ENCODE assay signal across 8 cellular contexts in the genomic region with DNA sequence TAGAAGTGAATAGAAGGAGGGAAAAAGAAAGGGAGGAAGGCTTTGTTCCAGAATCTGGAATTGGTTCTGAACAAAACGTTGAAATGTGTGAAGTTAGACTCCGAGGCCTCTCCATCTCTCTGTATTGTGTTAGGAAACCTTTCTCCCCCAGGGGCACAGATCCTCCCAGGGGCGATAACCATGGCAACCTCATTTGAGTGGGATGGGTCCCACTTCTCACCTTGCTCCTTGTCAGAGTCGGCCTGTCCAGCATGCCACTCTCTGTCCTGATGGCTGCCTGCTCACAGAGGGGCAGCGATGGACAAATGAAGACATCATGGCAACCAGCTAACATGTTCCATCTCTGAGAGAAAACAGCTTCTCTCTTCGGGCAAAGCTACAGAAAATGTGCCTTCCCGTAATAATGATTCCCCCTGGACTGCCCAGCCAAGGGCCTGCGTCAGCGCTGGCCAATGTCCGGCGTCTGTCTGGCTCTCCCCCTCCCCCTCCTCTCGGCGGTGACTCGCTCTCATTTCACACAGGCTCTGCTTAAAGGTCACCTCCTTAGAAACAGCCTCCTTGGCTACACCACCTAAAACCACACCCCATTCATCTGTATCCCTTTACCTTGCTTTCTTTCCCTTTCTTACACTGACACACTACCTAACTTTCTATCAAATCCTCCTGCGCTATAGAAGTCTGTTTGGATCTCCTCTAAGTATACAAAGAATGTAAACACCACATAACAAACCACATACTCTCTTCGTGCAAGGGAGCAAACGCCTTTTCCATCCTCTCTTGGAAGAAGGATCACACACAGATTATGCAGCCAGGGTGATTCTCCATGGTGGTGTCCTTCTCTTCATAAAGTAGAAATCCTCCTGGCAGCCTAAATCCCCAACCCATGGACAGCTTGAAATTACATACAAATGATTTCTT. TPM values are rescaled to one million over a fixed set of nuclear protein-coding genes. Genes with fewer than 3 reads are reported as not detected.
DNase-seq lines count a peak whose midpoint lies in the region; ATAC-seq, FAIRE-seq and TF ChIP-seq lines count a peak whose summit lies in the region.

No MANE protein-coding gene starts in this region.

- H3K9me3 ChIP-seq in astrocyte (ENCODE audit: insufficient read depth, low read depth, low read length): no peaks in the 10 kb centered on the region

- H3K4me3 ChIP-seq in astrocyte (ENCODE audit: insufficient read depth, low read depth, low read length): peak overlapping the region; percentile 13

- peak overlapping the region; percentile 57 for H3K9ac ChIP-seq in astrocyte (ENCODE audit: low read length)

- no peaks in the 10 kb centered on the region for H3K27me3 ChIP-seq in astrocyte (ENCODE audit: insufficient read depth, low read length)

- FAIRE-seq in astrocyte (lab: Jason Lieb, UNC): no peak

- peak overlapping the region; percentile 72 for H2AFZ ChIP-seq in astrocyte (ENCODE audit: low read depth, low read length)

- peak; percentile 73 for ATAC-seq in left colon
- ATAC-seq in stimulated activated memory B cell treated with anti-CD40 and anti-IgM and Interleukin-4, amounts not matched to agents 10 μg/mL and 1 μg/mL and 100 μg/mL, for 72 hours: no peak
- ATAC-seq in HG03025 (IDR thresholded peaks at IDR 0.05; ENCODE audit: low FRiP score, unreplicated experiment): no peak

- peaks cover 6% of the 10 kb centered on the region for H3K27me3 Mint-ChIP-seq in astrocyte (ENCODE audit: low read depth, unreplicated experiment)
- no peaks in the 10 kb centered on the region for H3K27me3 Mint-ChIP-seq in stimulated activated memory B cell treated with anti-CD40 and anti-IgM and Interleukin-4, amounts not matched to agents 10 μg/mL and 1 μg/mL and 100 μg/mL, for 72 hours

- H3K36me3 Mint-ChIP-seq in astrocyte (ENCODE audit: low read depth, unreplicated experiment): no peaks in the 10 kb centered on the region
- H3K36me3 Mint-ChIP-seq in stimulated activated memory B cell treated with anti-CD40 and anti-IgM and Interleukin-4, amounts not matched to agents 10 μg/mL and 1 μg/mL and 100 μg/mL, for 72 hours: no peaks in the 10 kb centered on the region

- H4K20me1 ChIP-seq in astrocyte (ENCODE audit: insufficient read depth, low read length): no peaks in the 10 kb centered on the region

- intact Hi-C loops in left colon (cut with DNase I, micrococcal nuclease): no loop called here

- H3K4me1 ChIP-seq in astrocyte (ENCODE audit: insufficient read depth, low read length): peaks cover 17% of the 10 kb centered on the region

- H3K27ac ChIP-seq in astrocyte (ENCODE audit: low read depth, low read length): no peak overlapping the region

- H3K4me2 ChIP-seq in astrocyte (ENCODE audit: low read length): peak overlapping the region; percentile 75

- H3K36me3 ChIP-seq in astrocyte (ENCODE audit: insufficient read depth, low read length): no peaks in the 10 kb centered on the region

- no peak overlapping the region for H3K4me3 Mint-ChIP-seq in astrocyte (ENCODE audit: unreplicated experiment)
- no peak overlapping the region for H3K4me3 Mint-ChIP-seq in stimulated activated memory B cell treated with anti-CD40 and anti-IgM and Interleukin-4, amounts not matched to agents 10 μg/mL and 1 μg/mL and 100 μg/mL, for 72 hours

- H3K4me1 Mint-ChIP-seq in astrocyte (ENCODE audit: low read depth, unreplicated experiment): peaks cover 18% of the 10 kb centered on the region
- peaks cover 36% of the 10 kb centered on the region for H3K4me1 Mint-ChIP-seq in stimulated activated memory B cell treated with anti-CD40 and anti-IgM and Interleukin-4, amounts not matched to agents 10 μg/mL and 1 μg/mL and 100 μg/mL, for 72 hours

- DNase-seq in H4 (ENCODE audit: low spot score): peak; percentile 53
- DNase-seq in astrocyte (ENCODE audit: low read depth): peak; percentile 73
- peak in 1 of 2 donors; percentile 39 for DNase-seq in left colon
- no peak for DNase-seq in Kasumi-1 (lab: John Stamatoyannopoulos, UW)
- no peak for DNase-seq in effector CD4-positive, alpha-beta T cell
- no peak for DNase-seq in germinal center (ENCODE audit: low spot score)

- no peak overlapping the region for H3K27ac Mint-ChIP-seq in astrocyte (ENCODE audit: unreplicated experiment)
- H3K27ac Mint-ChIP-seq in stimulated activated memory B cell treated with anti-CD40 and anti-IgM and Interleukin-4, amounts not matched to agents 10 μg/mL and 1 μg/mL and 100 μg/mL, for 72 hours: peak overlapping the region; percentile 59

- no peak for TF ChIP-seq CTCF in astrocyte (IDR thresholded peaks at IDR 0.05; ENCODE audit: insufficient read depth, low read depth, low read length)

- peaks cover 2% of the 10 kb centered on the region for H3K9me3 Mint-ChIP-seq in astrocyte (ENCODE audit: unreplicated experiment)
- no peaks in the 10 kb centered on the region for H3K9me3 Mint-ChIP-seq in stimulated activated memory B cell treated with anti-CD40 and anti-IgM and Interleukin-4, amounts not matched to agents 10 μg/mL and 1 μg/mL and 100 μg/mL, for 72 hours

- H3K79me2 ChIP-seq in astrocyte (ENCODE audit: insufficient read depth, low read length): no peaks in the 10 kb centered on the region

RNA-seq across cellular contexts. Expression of gene TTC39C, which starts 32.1 kb away (rescaled TPM):
- 20.8 and 21.3 TPM in 2 replicates for total RNA-seq in H4 (2014; rRNA removed; shearing (Covaris generic))
- total RNA-seq in astrocyte (10.4 and 12.8 TPM in 2 replicates), left colon (1 to 10 TPM; 8.5 to 8.7 TPM)

Comparison
In these comparisons a context has a peak if more than half of its experiments do, and no peak if none do; other contexts are left out.
1. DNase-seq: peak in H4 (single experiment) and astrocyte (single experiment); none in Kasumi-1 (0 of 2), effector CD4-positive, alpha-beta T cell (single experiment) and germinal center (single experiment).